14 cellular contexts compared by ENCODE assay signal in genomic region chr18:26301681-26302080, GRCh38.
A peak's percentile ranks its signal among the peaks of the same experiment; 100 is the strongest.
DNase-seq lines count a peak whose midpoint lies in the region; ATAC-seq and TF ChIP-seq lines count a peak whose summit lies in the region.
"Had no signal": no experiment of that assay in that cellular context is flagged by ENCODE, and none has a peak within 500 bp of the region (broad histone marks: within the 10 kb centered on the region; RNA-seq: fewer than 3 reads in every experiment).

No MANE protein-coding gene starts in this region.

- H2AFZ ChIP-seq in KMS-11 (ENCODE audit: low read depth) = no peak overlapping the region

- no peaks in the 10 kb centered on the region for H3K27me3 ChIP-seq in KMS-11 (ENCODE audit: insufficient read depth, low read depth)
- no peaks in the 10 kb centered on the region for H3K27me3 ChIP-seq in adipocyte (replicated peaks; ENCODE audit: control insufficient read depth, insufficient read depth, low read length)
- H3K27me3 ChIP-seq: gastrocnemius medialis, SJSA1 had no signal

- peaks cover 83% of the 10 kb centered on the region for H3K4me1 ChIP-seq in KMS-11 (ENCODE audit: low read depth, poor library complexity, severe bottlenecking)
- no peaks in the 10 kb centered on the region for H3K4me1 ChIP-seq in adipocyte (ENCODE audit: control insufficient read depth, insufficient read depth, low read length)
- H3K4me1 ChIP-seq: SJSA1 had no signal

- H3K9me3 ChIP-seq in adipocyte (ENCODE audit: control insufficient read depth, low read length) = no peaks in the 10 kb centered on the region
- H3K9me3 ChIP-seq: gastrocnemius medialis, SJSA1 had no signal

- H4K20me1 ChIP-seq in KMS-11 (ENCODE audit: insufficient read depth) = no peaks in the 10 kb centered on the region

- DNase-seq in adipocyte (ENCODE audit: low read depth) (peak; percentile 22), fibroblast of villous mesenchyme (ENCODE audit: low read depth) (peak; percentile 29), smooth muscle cell of the brain vasculature (ENCODE audit: low read depth, low spot score) (peak; percentile 21), NCI-H2081 (lab: John Stamatoyannopoulos, UW) (no peak), NCI-H774 (lab: John Stamatoyannopoulos, UW) (no peak)
- DNase-seq: gastrocnemius medialis, GDM1, NCI-H1436 treated with DMSO at 0.1 percent for 48 hours, NCI-H524 treated with DMSO at 0.1 percent for 48 hours had no signal

- no peak for ATAC-seq in GM19463 (IDR thresholded peaks at IDR 0.05; ENCODE audit: unreplicated experiment)

- no peak overlapping the region for H3K4me3 ChIP-seq in KMS-11 (IDR thresholded peaks at IDR 0.05; ENCODE audit: insufficient read depth, low read depth, low read length)
- H3K4me3 ChIP-seq in adipocyte (ENCODE audit: low read length) = no peak overlapping the region
- H3K4me3 ChIP-seq in fibroblast of villous mesenchyme (ENCODE audit: low read depth, low read length) = no peak overlapping the region
- H3K4me3 ChIP-seq: coronary artery, gastrocnemius medialis, SJSA1 had no signal

- H3K4me2 ChIP-seq in KMS-11 = peak overlapping the region; percentile 58

- no peak for TF ChIP-seq CTCF in KMS-11 (conservative IDR thresholded peaks at IDR 0.05; ENCODE audit: low read depth, low read length)
- TF ChIP-seq CTCF in fibroblast of villous mesenchyme (IDR thresholded peaks at IDR 0.05; ENCODE audit: insufficient read depth, low read depth, low read length) = no peak

- H3K36me3 ChIP-seq in KMS-11 (ENCODE audit: insufficient read depth) (0 out of 2 replicates have a peak, but pooled peaks cover 4% of the 10 kb centered on the region), adipocyte (ENCODE audit: control insufficient read depth, insufficient read depth, low read length, severe bottlenecking) (no peaks in the 10 kb centered on the region)
- H3K36me3 ChIP-seq: gastrocnemius medialis, SJSA1 had no signal

- H3K9ac ChIP-seq in KMS-11 = peak overlapping the region; percentile 24; the same call in 1 of the 2 replicates
- H3K9ac ChIP-seq in adipocyte (ENCODE audit: low read length) = no peak overlapping the region

- H3K27ac ChIP-seq in KMS-11 = peak overlapping the region; percentile 73
- H3K27ac ChIP-seq: coronary artery, gastrocnemius medialis, SJSA1, VCaP had no signal

- H3K79me2 ChIP-seq in KMS-11 (ENCODE audit: insufficient read depth, low read depth) = peaks cover 32% of the 10 kb centered on the region

Comparison
In these comparisons a context has a peak if more than half of its experiments do, and no peak if none do; other contexts are left out.
1. DNase-seq: peak in adipocyte (single experiment), fibroblast of villous mesenchyme (single experiment) and smooth muscle cell of the brain vasculature (single experiment); none in NCI-H2081 (0 of 2) and NCI-H774 (single experiment).